In genomic region chr7:155394413-155394812, GRCh38 we compare ENCODE assay signal across 6 cellular contexts.
"Had no signal": no experiment of that assay in that cellular context is flagged by ENCODE, and none has a peak within 500 bp of the region (broad histone marks: within the 10 kb centered on the region; RNA-seq: fewer than 3 reads in every experiment).

No MANE protein-coding gene starts in this region.

- DNase-seq: GM23248, GOT3, H9, HCEC 1CT, KBM-7 had no signal

- H3K27ac ChIP-seq: GM23248, HL-60 had no signal

- H3K4me3 ChIP-seq: GM23248 had no signal
